30 cellular contexts compared by ENCODE assay signal in genomic region chr4:146292508-146292907, GRCh38.
DNase-seq lines count a peak whose midpoint lies in the region; ATAC-seq, FAIRE-seq and TF ChIP-seq lines count a peak whose summit lies in the region.
"Had no signal": no experiment of that assay in that cellular context is flagged by ENCODE, and none has a peak within 500 bp of the region (broad histone marks: within the 10 kb centered on the region; RNA-seq: fewer than 3 reads in every experiment).

No MANE protein-coding gene starts in this region.

- CTCF ChIA-PET in K562 (lab: Yijun Ruan, JAX; ENCODE audit: low intra/inter-chr PET ratio) (no interaction called here), GM10248 (lab: Yijun Ruan, JAX) (interaction anchor here (0.7 to 2.1 kb wide), 2 partner anchors 14 to 16 kb away, joined by 3 to 4 read pairs; no protein-coding TSS in a partner anchor)

- H3K36me3 ChIP-seq in K562 (ENCODE audit: control insufficient read depth, insufficient read depth, low read length) = no peaks in the 10 kb centered on the region
- H3K36me3 ChIP-seq: BE2C had no signal

- H4K20me1 ChIP-seq in K562 (replicated peaks; ENCODE audit: control insufficient read depth, insufficient read depth, low read length) = no peaks in the 10 kb centered on the region
- H4K20me1 ChIP-seq: BLaER1; BLaER1 treated with 17β-estradiol and CSF1 and Interleukin-3, amounts not matched to agents 10 nM and 100 nM had no signal

- H3K4me1 ChIP-seq in K562 (replicated peaks in 1 of 2; ENCODE audit: control insufficient read depth in 2 of 2, insufficient read depth in 2 of 2, low read length in 2 of 2) = no peaks in the 10 kb centered on the region
- H3K4me1 ChIP-seq: A549, BLaER1, Caco-2 had no signal

- TF ChIP-seq CTCF in K562 (IDR thresholded peaks at IDR 0.05 in 2 of 3, conservative IDR thresholded peaks at IDR 0.05 in 1 of 3; ENCODE audit: insufficient read depth in 2 of 3, low read depth in 1 of 3, low read length in 3 of 3) (no peak), GM10248 (IDR thresholded peaks at IDR 0.05; ENCODE audit: control extremely low read depth, extremely low read depth, low read depth, missing control alignments) (no peak)

- WGBS in K562 (ENCODE audit: insufficient coverage, low coverage, missing lambda C conversion rate) = 42% methylated on average over 2 of the region's 2 CpGs

- TF ChIP-seq RAD21 in K562 (CRISPR knock-in tag; conservative IDR thresholded peaks at IDR 0.05 in 1 of 2, IDR thresholded peaks at IDR 0.05 in 1 of 2) = no peak

- H3K9me3 ChIP-seq in K562 (replicated peaks; ENCODE audit: control insufficient read depth, insufficient read depth, low read depth, low read length) = no peaks in the 10 kb centered on the region
- H3K9me3 ChIP-seq: A549; BE2C; BLaER1; BLaER1 treated with 17β-estradiol and CSF1 and Interleukin-3, amounts not matched to agents 10 nM and 100 nM; Caco-2 had no signal

- no peak overlapping the region for H3K4me2 ChIP-seq in K562 (ENCODE audit: insufficient read depth, low read length)
- H3K4me2 ChIP-seq: A549; BLaER1; BLaER1 treated with 17β-estradiol and CSF1 and Interleukin-3, amounts not matched to agents 10 nM and 100 nM had no signal

- in situ Hi-C loops in K562 (cut with MboI) = no loop called here

- intact Hi-C loops in K562 (cut with micrococcal nuclease) = no loop called here

- peak; percentile 35 for FAIRE-seq in GM19239 (lab: Jason Lieb, UNC)
- peak; percentile 44 for FAIRE-seq in K562 (lab: Jason Lieb, UNC)
- FAIRE-seq: A549, D721Med had no signal

- H2AFZ ChIP-seq in K562 (ENCODE audit: low read depth, low read length) = no peak overlapping the region

- H3K9me1 ChIP-seq in K562 (ENCODE audit: control insufficient read depth, insufficient read depth, low read length) = no peaks in the 10 kb centered on the region

- no peaks in the 10 kb centered on the region for H3K27me3 ChIP-seq in K562 (ENCODE audit: control insufficient read depth in 2 of 2, insufficient read depth in 2 of 2, low read length in 2 of 2)
- H3K27me3 ChIP-seq: BE2C; BLaER1; BLaER1 treated with 17β-estradiol and CSF1 and Interleukin-3, amounts not matched to agents 10 nM and 100 nM had no signal

- DNase-seq in GM19239 (ENCODE audit: insufficient read length, low spot score) (no peak), K562 (ENCODE audit: extremely low read depth in 1 of 4, low spot score in 3 of 4) (peak in 3 of 4 experiments; percentile 13 to 48 (median 21)), GM10248 (ENCODE audit: extremely low spot score) (no peak), ureter (ENCODE audit: low spot score) (no peak)
- DNase-seq: 8988T; ACHN; AML-193; BE2C; C1 segment of cervical spinal cord; Caco-2; Calu3; CD4-positive, alpha-beta memory T cell; CD4-positive, alpha-beta T cell; CD4-positive, CD25-positive, alpha-beta regulatory T cell; CD8-positive, alpha-beta memory T cell; CD8-positive, alpha-beta T cell; COR-L47; DMS 273 treated with DMSO at 0.1 percent for 48 hours; DMS153; DMS53; DMS79; DMS79 treated with DMSO at 0.1 percent for 48 hours; DND-41; EL had no signal

- no peak overlapping the region for H3K4me3 ChIP-seq in K562
- H3K4me3 ChIP-seq: A549; BLaER1; BLaER1 treated with 17β-estradiol and CSF1 and Interleukin-3, amounts not matched to agents 10 nM and 100 nM had no signal

- no TSS peak for BruUV-seq in K562 (replicated peaks; lab: Mats Ljungman, UMichigan)

- ATAC-seq in K562 = peak; percentile 78
- ATAC-seq: A549; CD8-positive, alpha-beta T cell had no signal

- POLR2A ChIA-PET in K562 (lab: Yijun Ruan, JAX) (no interaction called here), GM10248 (lab: Yijun Ruan, JAX) (no interaction called here)

- no peak for TF ChIP-seq POLR2A in K562 (conservative IDR thresholded peaks at IDR 0.05)

- no peak; the same call in 1 of the 2 replicates for TF ChIP-seq EP300 in K562 (IDR thresholded peaks at IDR 0.05; ENCODE audit: low read length)

- no peak overlapping the region for H3K9ac ChIP-seq in K562 (ENCODE audit: insufficient read depth in 1 of 2, low read depth in 2 of 2, low read length in 2 of 2)
- H3K9ac ChIP-seq: BLaER1; BLaER1 treated with 17β-estradiol and CSF1 and Interleukin-3, amounts not matched to agents 10 nM and 100 nM had no signal

- H3K27ac ChIP-seq in K562 (ENCODE audit: extremely low read depth, low read depth, low read length) = no peak overlapping the region
- H3K27ac ChIP-seq: 22Rv1; A549; BLaER1; BLaER1 treated with 17β-estradiol and CSF1 and Interleukin-3, amounts not matched to agents 10 nM and 100 nM; C4-2B had no signal

- no peaks in the 10 kb centered on the region for H3K79me2 ChIP-seq in K562 (ENCODE audit: control insufficient read depth, insufficient read depth, low read length)

TF ChIP-seq in K562, 482 proteins besides CTCF, POLR2A, EP300 and RAD21:
- TF ChIP-seq BRD4 (IDR thresholded peaks at IDR 0.05) (no peak), ARID1B (IDR thresholded peaks at IDR 0.05) (peak; percentile 69), TEAD4 (IDR thresholded peaks at IDR 0.05; ENCODE audit: low read length) (peak; percentile 21; the same call in 1 of the 2 replicates), TEAD4 (CRISPR knock-in tag; IDR thresholded peaks at IDR 0.05; ENCODE audit: borderline replicate concordance) (no peak), XRCC3 (IDR thresholded peaks at IDR 0.05) (no peak), STAT5A (IDR thresholded peaks at IDR 0.05; ENCODE audit: borderline replicate concordance, low read length) (0 out of 2 replicates have a peak, but pooled peaks have one; percentile 17), TAL1 (IDR thresholded peaks at IDR 0.05) (peak; percentile 54; the same call in 1 of the 2 replicates), SMARCA4 (IDR thresholded peaks at IDR 0.05) (0 out of 2 replicates have a peak, but pooled peaks have one; percentile 29), ARHGAP35 (IDR thresholded peaks at IDR 0.05; ENCODE audit: partially characterized antibody) (no peak), CBFA2T2 (conservative IDR thresholded peaks at IDR 0.05) (peak; percentile 47), DPF2 (IDR thresholded peaks at IDR 0.05) (peak; percentile 51; the same call in 1 of the 2 replicates), MEF2D (tag; conservative IDR thresholded peaks at IDR 0.05; ENCODE audit: low read depth) (no peak), KHSRP (IDR thresholded peaks at IDR 0.05) (no peak), ZNF436 (CRISPR knock-in tag; IDR thresholded peaks at IDR 0.05) (no peak), PML (IDR thresholded peaks at IDR 0.05; ENCODE audit: low read length) (no peak), NCOR1 (IDR thresholded peaks at IDR 0.05) (0 out of 2 replicates have a peak, but pooled peaks have one; percentile 16), TRIM24 (IDR thresholded peaks at IDR 0.05) (0 out of 4 replicates have a peak, but pooled peaks of 1 of the 2 experiments have one; percentile 23), THRAP3 (IDR thresholded peaks at IDR 0.05; ENCODE audit: borderline replicate concordance) (no peak), TCF3 (CRISPR knock-in tag; IDR thresholded peaks at IDR 0.05) (peak; percentile 41; the same call in 1 of the 2 replicates), TEAD1 (CRISPR knock-in tag; IDR thresholded peaks at IDR 0.05) (no peak), ELF4 (CRISPR knock-in tag; IDR thresholded peaks at IDR 0.05) (no peak), ZNF444 (CRISPR knock-in tag; IDR thresholded peaks at IDR 0.05) (no peak), CBFA2T3 (IDR thresholded peaks at IDR 0.05) (peak; percentile 68), HMGXB4 (CRISPR knock-in tag; IDR thresholded peaks at IDR 0.05) (no peak)

Comparison
In these comparisons a context has a peak if more than half of its experiments do, and no peak if none do; other contexts are left out.
1. DNase-seq: peak in K562 (3 of 4); none in GM19239 (single experiment), GM10248 (single experiment) and ureter (single experiment).